ENCODE assay signal across 8 cellular contexts in the genomic region with DNA sequence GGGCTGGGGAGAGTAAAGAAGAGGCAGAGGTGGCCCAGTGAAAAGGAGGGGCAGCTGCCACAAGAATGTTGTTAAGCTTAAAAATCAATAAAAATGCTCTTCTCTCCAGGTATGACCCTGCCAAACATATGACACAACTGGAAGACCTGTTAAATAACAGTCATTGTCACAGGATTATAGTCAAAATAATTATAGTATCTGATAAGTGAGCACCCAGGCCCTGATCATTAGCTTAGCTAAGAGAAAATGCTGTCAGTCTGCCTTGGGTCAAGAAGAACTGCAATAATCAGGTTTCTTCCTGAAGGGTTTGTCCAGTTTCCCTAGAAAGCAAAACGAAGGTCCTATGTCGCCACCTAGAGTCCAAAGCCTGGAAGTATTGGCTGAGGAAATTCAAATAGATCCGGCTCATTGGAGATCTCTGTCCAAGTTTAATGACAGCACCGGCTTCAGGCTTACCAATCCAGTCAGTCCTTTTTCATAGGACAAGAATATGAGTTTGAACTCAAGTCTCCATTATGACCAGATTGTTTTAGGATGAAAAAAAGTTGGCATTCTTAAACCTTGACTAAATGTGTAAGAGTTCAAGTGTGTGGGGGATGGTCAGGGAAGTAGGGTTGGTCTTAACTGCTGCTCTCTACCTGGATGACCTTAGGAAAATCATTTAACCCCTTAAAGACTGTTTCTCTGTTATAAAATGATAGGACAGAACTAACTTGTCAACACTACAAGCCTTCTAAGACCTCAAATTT. TPM values are rescaled to one million over a fixed set of nuclear protein-coding genes. Genes with fewer than 3 reads are reported as not detected.
DNase-seq lines count a peak whose midpoint lies in the region; ATAC-seq, FAIRE-seq and TF ChIP-seq lines count a peak whose summit lies in the region.

No MANE protein-coding gene starts in this region.

- ATAC-seq in GM19025 (IDR thresholded peaks at IDR 0.05; ENCODE audit: low read depth, unreplicated experiment) (peak; percentile 86), HG03469 (IDR thresholded peaks at IDR 0.05; ENCODE audit: unreplicated experiment) (peak; percentile 78), WTC11 (peak; percentile 83), psoas muscle (peak in 2 of 4 donors; percentile 51 to 78), HG03280 (IDR thresholded peaks at IDR 0.05; ENCODE audit: unreplicated experiment) (no peak)

- H3K36me3 Mint-ChIP-seq in Caco-2 (ENCODE audit: insufficient read depth, unreplicated experiment) (no peaks in the 10 kb centered on the region), WTC11 (no peaks in the 10 kb centered on the region)

- CTCF ChIA-PET in Caco-2 (lab: Charles Lee) (interaction anchor here (0.7 to 2.8 kb wide), 20 partner anchors 11 to 1893 kb away, joined by 3 to 90 read pairs (median 4); partner anchors contain the start of gene NKX2-1), WTC11 (lab: Charles Lee) (interaction anchor here (0.6 to 3.5 kb wide), 53 partner anchors 9 to 707 kb away, joined by 3 to 121 read pairs (median 4); partner anchors contain the start of genes MBIP, NKX2-1 and NKX2-8)

- no TSS peak for BruUV-seq in Caco-2 (replicated peaks; lab: Mats Ljungman, UMichigan)

- H3K4me1 ChIP-seq in Caco-2 (no peaks in the 10 kb centered on the region), psoas muscle (no peaks in the 10 kb centered on the region)

- no peaks in the 10 kb centered on the region for H3K9me3 Mint-ChIP-seq in Caco-2 (ENCODE audit: unreplicated experiment)
- no peaks in the 10 kb centered on the region; the same call in 1 of the 2 replicates for H3K9me3 Mint-ChIP-seq in WTC11

- H3K4me3 ChIP-seq in Caco-2 (ENCODE audit: low read depth, low read length), result no peak overlapping the region
- no peak overlapping the region for H3K4me3 ChIP-seq in psoas muscle

- FAIRE-seq in frontal cortex (lab: Jason Lieb, UNC), result peak; percentile 26

- H3K9me3 ChIP-seq in Caco-2 (no peaks in the 10 kb centered on the region), psoas muscle (no peaks in the 10 kb centered on the region)

- H3K36me3 ChIP-seq in Caco-2 (ENCODE audit: control insufficient read depth, insufficient read depth, low read length) (no peaks in the 10 kb centered on the region), psoas muscle (ENCODE audit: insufficient read depth in 1 of 2, low read depth in 1 of 2) (no peaks in the 10 kb centered on the region)

- POLR2A ChIA-PET in Caco-2 (lab: Charles Lee) (no interaction called here), WTC11 (lab: Charles Lee) (interaction anchor here (0.7 kb wide), 1 partner anchor 52 kb away, joined by 7 read pairs; no protein-coding TSS in a partner anchor)

- H3K4me1 Mint-ChIP-seq in Caco-2 (ENCODE audit: low read depth, unreplicated experiment), result peaks cover 8% of the 10 kb centered on the region
- peaks cover 12% of the 10 kb centered on the region for H3K4me1 Mint-ChIP-seq in WTC11

- WGBS in psoas muscle, 3 donors, result 0 to 1% (median 1%) methylated on average over 4 of the region's 4 CpGs

- no peak overlapping the region for H3K27ac ChIP-seq in psoas muscle

- H3K4me3 Mint-ChIP-seq in Caco-2 (ENCODE audit: unreplicated experiment), result no peak overlapping the region
- H3K4me3 Mint-ChIP-seq in WTC11, result peak overlapping the region; percentile 57

- H3K27ac Mint-ChIP-seq in Caco-2 (ENCODE audit: unreplicated experiment) (no peak overlapping the region), WTC11 (no peak overlapping the region)

- TF ChIP-seq CTCF in Caco-2 (IDR thresholded peaks at IDR 0.05; ENCODE audit: insufficient read depth in 1 of 2, low read depth in 1 of 2, low read length in 1 of 2, severe bottlenecking in 1 of 2, unreplicated experiment in 1 of 2) (peak; percentile 71 to 84), WTC11 (IDR thresholded peaks at IDR 0.05) (peak; percentile 48), psoas muscle (IDR thresholded peaks at IDR 0.05) (peak; percentile 68)

- H3K27me3 ChIP-seq in Caco-2 (replicated peaks; ENCODE audit: control insufficient read depth, insufficient read depth, low read length) (no peaks in the 10 kb centered on the region), psoas muscle (ENCODE audit: insufficient read depth in 3 of 3, low read length in 2 of 3) (peaks cover 0 to 9% (median 1%) of the 10 kb centered on the region in 3 donors)

- intact Hi-C loops in Caco-2 (cut with micrococcal nuclease; ENCODE audit: unreplicated experiment), result loop anchor here (1.0 to 5.0 kb wide), 6 partner anchors 52 to 723 kb away; no protein-coding TSS in a partner anchor
- intact Hi-C loops in psoas muscle (cut with DNase I), result loop anchor here in 1 of 2 donors (2.0 kb wide), 1 partner anchor 50 kb away; no protein-coding TSS in a partner anchor

- H3K27me3 Mint-ChIP-seq in Caco-2 (ENCODE audit: insufficient read depth, unreplicated experiment) (no peaks in the 10 kb centered on the region), WTC11 (ENCODE audit: low read depth) (peaks cover 39% of the 10 kb centered on the region)

- DNase-seq in Caco-2, result peak; percentile 69 to 80
- peak; percentile 94 for DNase-seq in NCI-H2227 (lab: John Stamatoyannopoulos, UW; ENCODE audit: unreplicated experiment)
- peak; percentile 60 for DNase-seq in WTC11 (ENCODE audit: low spot score)
- peak; percentile 15 to 57 for DNase-seq in frontal cortex (ENCODE audit: low spot score in 2 of 2)
- DNase-seq in psoas muscle, result no peak

TF ChIP-seq in WTC11, 78 proteins besides CTCF, POLR2A, EP300 and RAD21:
- TF ChIP-seq ZNF671 (CRISPR knock-in tag; IDR thresholded peaks at IDR 0.05), result no peak
- no peak for TF ChIP-seq ZNF232 (CRISPR knock-in tag; IDR thresholded peaks at IDR 0.05)
- peak; percentile 44; the same call in 1 of the 2 replicates for TF ChIP-seq GABPB1 (CRISPR knock-in tag; IDR thresholded peaks at IDR 0.05)
- no peak for TF ChIP-seq ZNF281 (CRISPR knock-in tag; IDR thresholded peaks at IDR 0.05)
- TF ChIP-seq NR2C2 (CRISPR knock-in tag; IDR thresholded peaks at IDR 0.05), result no peak
- TF ChIP-seq, protein P1, sequence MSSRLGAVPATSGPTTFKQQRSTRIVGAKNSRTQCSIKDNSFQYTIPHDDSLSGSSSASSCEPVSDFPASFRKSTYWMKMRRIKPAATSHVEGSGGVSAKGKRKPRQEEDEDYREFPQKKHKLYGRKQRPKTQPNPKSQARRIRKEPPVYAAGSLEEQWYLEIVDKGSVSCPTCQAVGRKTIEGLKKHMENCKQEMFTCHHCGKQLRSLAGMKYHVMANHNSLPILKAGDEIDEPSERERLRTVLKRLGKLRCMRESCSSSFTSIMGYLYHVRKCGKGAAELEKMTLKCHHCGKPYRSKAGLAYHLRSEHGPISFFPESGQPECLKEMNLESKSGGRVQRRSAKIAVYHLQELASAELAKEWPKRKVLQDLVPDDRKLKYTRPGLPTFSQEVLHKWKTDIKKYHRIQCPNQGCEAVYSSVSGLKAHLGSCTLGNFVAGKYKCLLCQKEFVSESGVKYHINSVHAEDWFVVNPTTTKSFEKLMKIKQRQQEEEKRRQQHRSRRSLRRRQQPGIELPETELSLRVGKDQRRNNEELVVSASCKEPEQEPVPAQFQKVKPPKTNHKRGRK (CRISPR knock-in tag; IDR thresholded peaks at IDR 0.05; ENCODE audit: borderline replicate concordance), result no peak

RNA-seq across cellular contexts. Expression of gene NKX2-8, which starts 22.5 kb away (rescaled TPM):
- total RNA-seq in Caco-2 (2022) (0.23 TPM in 1 of 2 replicates, not detected in the other), WTC11 (2021) (not detected in 3 replicates), frontal cortex (not detected), psoas muscle (not detected)
- not detected for polyA plus RNA-seq in psoas muscle

RNA-seq across cellular contexts. Expression of gene PAX9, which starts 56.7 kb away (rescaled TPM):
- total RNA-seq in Caco-2 (2022) (6.9 and 7.2 TPM in 2 replicates), WTC11 (2021) (not detected in 3 replicates), frontal cortex (not detected), psoas muscle (1 to 10 TPM in 1 of 4 donors, under 1 TPM in 3; 0.24 to 1.4 (median 0.56) TPM)
- polyA plus RNA-seq in psoas muscle, result under 1 TPM; 0.13 to 0.49 (median 0.47) TPM

Comparison
In these comparisons a context has a peak if more than half of its experiments do, and no peak if none do; other contexts are left out.
1. DNase-seq: peak in Caco-2 (2 of 2), NCI-H2227 (single experiment), WTC11 (single experiment) and frontal cortex (2 of 2); none in psoas muscle (0 of 2).
2. Peak in every context shown above with its lines, with median percentiles within 50 percentile points of each other: CTCF ChIP-seq.